In genomic region chr6:32188381-32189081, GRCh38 we compare ENCODE assay signal across 1 cellular context.
TF ChIP-seq lines count a peak whose summit lies in the region.

No MANE protein-coding gene starts in this region.

TF ChIP-seq in GM23338, 12 proteins besides CTCF, POLR2A, EP300 and RAD21 (continued from another document):
- TF ChIP-seq ZNF462 (CRISPR knock-in tag; IDR thresholded peaks at IDR 0.05) (no peak), EZH2phosphoT487 (IDR thresholded peaks at IDR 0.05; ENCODE audit: unreplicated experiment) (no peak)
